ENCODE assay signal across 26 cellular contexts in genomic region chr10:34119456-34119855, GRCh38.
"Had no signal": no experiment of that assay in that cellular context is flagged by ENCODE, and none has a peak within 500 bp of the region (broad histone marks: within the 10 kb centered on the region; RNA-seq: fewer than 3 reads in every experiment).

No MANE protein-coding gene starts in this region.

- H3K9me3 ChIP-seq: esophagus squamous epithelium, heart right ventricle, prostate gland, spleen had no signal

- H3K9ac ChIP-seq: neural progenitor cell had no signal

- H3K4me3 Mint-ChIP-seq: memory B cell; mesothelial cell of epicardium; naive thymus-derived CD4-positive, alpha-beta T cell; nephron; neural progenitor cell; stimulated activated memory B cell treated with anti-CD40 and anti-IgM and Interleukin-4, amounts not matched to agents 10 μg/mL and 1 μg/mL and 100 μg/mL, for 72 hours had no signal

- H3K27ac ChIP-seq: coronary artery, esophagus squamous epithelium, heart right ventricle, neural progenitor cell, prostate gland, skin epidermis, spleen had no signal

- FAIRE-seq: endothelial cell of umbilical vein, islet of Langerhans had no signal

- H3K9me3 Mint-ChIP-seq: memory B cell; mesothelial cell of epicardium; nephron; neural progenitor cell; stimulated activated memory B cell treated with anti-CD40 and anti-IgM and Interleukin-4, amounts not matched to agents 10 μg/mL and 1 μg/mL and 100 μg/mL, for 72 hours had no signal

- H3K27ac Mint-ChIP-seq: memory B cell; mesothelial cell of epicardium; naive thymus-derived CD4-positive, alpha-beta T cell; neural progenitor cell; stimulated activated memory B cell treated with anti-CD40 and anti-IgM and Interleukin-4, amounts not matched to agents 10 μg/mL and 1 μg/mL and 100 μg/mL, for 72 hours had no signal

- H3K4me1 Mint-ChIP-seq: memory B cell; stimulated activated memory B cell treated with anti-CD40 and anti-IgM and Interleukin-4, amounts not matched to agents 10 μg/mL and 1 μg/mL and 100 μg/mL, for 72 hours had no signal

- H3K4me2 ChIP-seq: neural progenitor cell had no signal

- DNase-seq: dermis blood vessel endothelial cell; effector memory CD4-positive, alpha-beta T cell; esophagus squamous epithelium; foreskin melanocyte; glutamatergic neuron; heart right ventricle; hippocampal formation; left colon; naive thymus-derived CD4-positive, alpha-beta T cell; nucleus accumbens; spleen; stimulated activated CD4-positive, alpha-beta T cell treated with anti-CD3 and anti-CD28 coated beads, Interleukin-4, amount 100 ng/mL, for 4 hours; stimulated activated naive CD8-positive, alpha-beta T cell treated with anti-CD3 and anti-CD28 coated beads, Interleukin-15, Interleukin-2, amounts not matched to agents 100 U/mL and 50 U/mL, for 24 hours; trophoblast cell had no signal

- H2AFZ ChIP-seq: neural progenitor cell had no signal

- ATAC-seq: heart right ventricle; left colon; naive thymus-derived CD4-positive, alpha-beta T cell; right cardiac atrium; stimulated activated memory B cell treated with anti-CD40 and anti-IgM and Interleukin-4, amounts not matched to agents 10 μg/mL and 1 μg/mL and 100 μg/mL, for 72 hours; stimulated activated naive CD8-positive, alpha-beta T cell treated with anti-CD3 and anti-CD28 coated beads, Interleukin-15, Interleukin-2, amounts not matched to agents 100 U/mL and 50 U/mL, for 24 hours had no signal

- H3K27me3 ChIP-seq: esophagus squamous epithelium, heart right ventricle, neural progenitor cell, spleen had no signal

- H3K36me3 ChIP-seq: heart right ventricle, neural progenitor cell, prostate gland, spleen had no signal

- H3K36me3 Mint-ChIP-seq: memory B cell; stimulated activated memory B cell treated with anti-CD40 and anti-IgM and Interleukin-4, amounts not matched to agents 10 μg/mL and 1 μg/mL and 100 μg/mL, for 72 hours had no signal

- H3K4me3 ChIP-seq: coronary artery, esophagus squamous epithelium, heart right ventricle, lung, neural progenitor cell, prostate gland, skin epidermis, spleen had no signal

- H3K27me3 Mint-ChIP-seq: memory B cell; stimulated activated memory B cell treated with anti-CD40 and anti-IgM and Interleukin-4, amounts not matched to agents 10 μg/mL and 1 μg/mL and 100 μg/mL, for 72 hours had no signal
